ENCODE assay signal across 24 cellular contexts in genomic region chr1:17732475-17732874, GRCh38. TPM values are rescaled to one million over a fixed set of nuclear protein-coding genes. Genes with fewer than 3 reads are reported as not detected.
DNase-seq lines count a peak whose midpoint lies in the region; TF ChIP-seq lines count a peak whose summit lies in the region.
"Had no signal": no experiment of that assay in that cellular context is flagged by ENCODE, and none has a peak within 500 bp of the region (broad histone marks: within the 10 kb centered on the region; RNA-seq: fewer than 3 reads in every experiment).

No MANE protein-coding gene starts in this region.

- no peak overlapping the region for H2AFZ ChIP-seq in fibroblast of lung (ENCODE audit: low read length)
- H2AFZ ChIP-seq in smooth muscle cell (ENCODE audit: low read depth) = no peak overlapping the region

- H3K4me2 ChIP-seq in fibroblast of lung (ENCODE audit: extremely low read depth, insufficient read depth, low read length) = no peak overlapping the region
- H3K4me2 ChIP-seq in smooth muscle cell = no peak overlapping the region

- H3K27ac ChIP-seq in fibroblast of lung (ENCODE audit: insufficient read depth, low read length) = no peak overlapping the region
- H3K27ac ChIP-seq in smooth muscle cell (ENCODE audit: low read depth) = no peak overlapping the region
- H3K27ac ChIP-seq: ascending aorta, C4-2B, SJSA1, spleen, thyroid gland had no signal

- WGBS in smooth muscle cell (ENCODE audit: low lambda C conversion rate) = 74% methylated on average over 2 of the region's 2 CpGs

- TF ChIP-seq CTCF in fibroblast of lung (conservative IDR thresholded peaks at IDR 0.05 in 1 of 2, IDR thresholded peaks at IDR 0.05 in 1 of 2; ENCODE audit: low read depth in 1 of 2, low read length in 2 of 2) (no peak), smooth muscle cell (IDR thresholded peaks at IDR 0.05; ENCODE audit: borderline replicate concordance, insufficient read depth, poor library complexity, severe bottlenecking) (no peak)

- peak; percentile 21 for DNase-seq in GM04503 (ENCODE audit: low read depth)
- DNase-seq in RKO (ENCODE audit: low spot score) = peak; percentile 33
- peak; percentile 24 to 78 for DNase-seq in fibroblast of lung (ENCODE audit: low read depth in 2 of 2)
- peak; percentile 44 for DNase-seq in stromal cell of bone marrow (ENCODE audit: low read depth)
- DNase-seq in stimulated activated CD8-positive, alpha-beta memory T cell treated with anti-CD3 and anti-CD28 coated beads, Interleukin-4, amount 100 ng/mL, for 48 hours = no peak
- no peak for DNase-seq in smooth muscle cell (lab: John Stamatoyannopoulos, UW; ENCODE audit: unreplicated experiment)
- DNase-seq in KG1 (lab: John Stamatoyannopoulos, UW) = no peak
- DNase-seq: activated CD4-positive, alpha-beta T cell treated with anti-CD3 and anti-CD28 coated beads for 36 hours; activated CD8-positive, alpha-beta memory T cell treated with anti-CD3 and anti-CD28 coated beads, Interleukin-2, amount 50 U/mL, for 48 hours; activated naive CD4-positive, alpha-beta T cell treated with Interleukin-2 at 50 U/mL for 16 hours; head of caudate nucleus; islet precursor cell; mesendoderm; MM.1S; natural killer cell; NCI-H2029; NCI-H524; spleen; T1000 had no signal

- H3K9ac ChIP-seq in fibroblast of lung (ENCODE audit: insufficient read depth, low read length) = no peak overlapping the region
- H3K9ac ChIP-seq in smooth muscle cell (ENCODE audit: low read depth) = no peak overlapping the region

- no peaks in the 10 kb centered on the region for H3K79me2 ChIP-seq in fibroblast of lung (ENCODE audit: control insufficient read depth, insufficient read depth, low read length)
- no peaks in the 10 kb centered on the region for H3K79me2 ChIP-seq in smooth muscle cell (ENCODE audit: low read depth)

- H4K20me1 ChIP-seq in fibroblast of lung (ENCODE audit: control insufficient read depth, extremely low read depth, insufficient read depth, low read length) (no peaks in the 10 kb centered on the region), smooth muscle cell (ENCODE audit: low read depth) (no peaks in the 10 kb centered on the region)

- H3K27me3 ChIP-seq in fibroblast of lung (ENCODE audit: control insufficient read depth, insufficient read depth, low read length) = no peaks in the 10 kb centered on the region
- H3K27me3 ChIP-seq in smooth muscle cell (ENCODE audit: low read depth) = no peaks in the 10 kb centered on the region
- H3K27me3 ChIP-seq: ascending aorta, SJSA1, thyroid gland had no signal

- H3K4me1 ChIP-seq in fibroblast of lung (ENCODE audit: control insufficient read depth, extremely low read depth, insufficient read depth, low read length) (no peaks in the 10 kb centered on the region), smooth muscle cell (ENCODE audit: low read depth) (no peaks in the 10 kb centered on the region)
- H3K4me1 ChIP-seq: ascending aorta, SJSA1, spleen, thyroid gland had no signal

- H3K36me3 ChIP-seq in fibroblast of lung (ENCODE audit: control insufficient read depth, insufficient read depth, low read length) (no peaks in the 10 kb centered on the region), smooth muscle cell (ENCODE audit: low read depth) (no peaks in the 10 kb centered on the region)
- H3K36me3 ChIP-seq: ascending aorta, SJSA1, spleen, thyroid gland had no signal

- H3F3A ChIP-seq in smooth muscle cell (ENCODE audit: low read depth) = no peaks in the 10 kb centered on the region

- H3K9me3 ChIP-seq in fibroblast of lung (ENCODE audit: control insufficient read depth, insufficient read depth, low read depth, low read length) (no peaks in the 10 kb centered on the region), smooth muscle cell (replicated peaks; ENCODE audit: low read depth) (no peaks in the 10 kb centered on the region)
- H3K9me3 ChIP-seq: ascending aorta, SJSA1, thyroid gland had no signal

- no peak overlapping the region for H3K4me3 ChIP-seq in fibroblast of lung (replicated peaks in 1 of 4; ENCODE audit: control extremely low read depth in 1 of 4, insufficient read depth in 1 of 4, low read depth in 3 of 4, low read length in 4 of 4)
- H3K4me3 ChIP-seq in smooth muscle cell = no peak overlapping the region
- H3K4me3 ChIP-seq: ascending aorta, SJSA1, spleen, thyroid gland had no signal

RNA-seq across cellular contexts. Expression of gene ACTL8, which starts 22.7 kb away (rescaled TPM):
- total RNA-seq in fibroblast of lung (not detected in 2 replicates), smooth muscle cell (0.13 TPM in 1 of 2 replicates, not detected in the other)
- polyA plus RNA-seq in fibroblast of lung (0.06 and 0.15 TPM in 2 replicates), smooth muscle cell (not detected in 2 replicates)
- polyA plus RNA-seq in fibroblast of lung (2012) = 0.13 and 0.15 TPM in 2 replicates
- 2.6 TPM in 1 of 2 replicates, not detected in the other for polyA minus RNA-seq in fibroblast of lung (ENCODE audit: low replicate concordance)
- total RNA-seq: ascending aorta, natural killer cell, progenitor cell of endocrine pancreas, SJSA1, spleen, thyroid gland had no signal
- polyA plus RNA-seq: spleen had no signal

Comparison
In these comparisons a context has a peak if more than half of its experiments do, and no peak if none do; other contexts are left out.
1. DNase-seq: peak in GM04503 (single experiment), RKO (single experiment), fibroblast of lung (2 of 2) and stromal cell of bone marrow (single experiment); none in stimulated activated CD8-positive, alpha-beta memory T cell treated with anti-CD3 and anti-CD28 coated beads, Interleukin-4, amount 100 ng/mL, for 48 hours (single experiment), smooth muscle cell (single experiment) and KG1 (single experiment).